19 cellular contexts compared by ENCODE assay signal in genomic region chr10:34323197-34323596, GRCh38.
A peak's percentile ranks its signal among the peaks of the same experiment; 100 is the strongest.
DNase-seq lines count a peak whose midpoint lies in the region; ATAC-seq, FAIRE-seq and TF ChIP-seq lines count a peak whose summit lies in the region.
"Had no signal": no experiment of that assay in that cellular context is flagged by ENCODE, and none has a peak within 500 bp of the region (broad histone marks: within the 10 kb centered on the region; RNA-seq: fewer than 3 reads in every experiment).

No MANE protein-coding gene starts in this region.

- H3K4me2 ChIP-seq in PC-3 (ENCODE audit: low read length) (peak overlapping the region; percentile 32), endothelial cell of umbilical vein (ENCODE audit: insufficient read depth, low read length) (no peak overlapping the region)

- H3K27me3 Mint-ChIP-seq in osteocyte (ENCODE audit: unreplicated experiment) (no peaks in the 10 kb centered on the region), progenitor cell of endocrine pancreas (no peaks in the 10 kb centered on the region)
- peaks cover 1% of the 10 kb centered on the region for H3K27me3 Mint-ChIP-seq in activated T-helper 1 cell treated with anti-CD3 and anti-CD28 coated beads, Interleukin-12 subunit alpha, Interleukin-12 subunit beta, Interleukin-2, Interleukin-4 antibody, amounts not matched to agents 30 ng/mL and 10 ng/mL and 1 ng/mL, durations not matched to agents 14 hours and 24 hours and 36 hours (ENCODE audit: insufficient read depth)

- H3K9ac ChIP-seq in PC-3 (ENCODE audit: low read length) (no peak overlapping the region), endothelial cell of umbilical vein (replicated peaks; ENCODE audit: extremely low read depth, insufficient read depth, low read length) (no peak overlapping the region)

- peaks cover 11% of the 10 kb centered on the region for H3F3A ChIP-seq in PC-3 (ENCODE audit: low read length, unreplicated experiment)

- dilution Hi-C loops in endothelial cell of umbilical vein (cut with MboI; ENCODE audit: extremely low pct_ligation_motif_present, low sequenced_read_pairs), result no loop called here

- H3K9me3 ChIP-seq in PC-3 (ENCODE audit: low read length) (no peaks in the 10 kb centered on the region), endothelial cell of umbilical vein (replicated peaks; ENCODE audit: control insufficient read depth, insufficient read depth, low read length) (no peaks in the 10 kb centered on the region)
- H3K9me3 ChIP-seq: gastrocnemius medialis, sigmoid colon had no signal

- no peaks in the 10 kb centered on the region for H3K9me3 Mint-ChIP-seq in osteocyte (ENCODE audit: unreplicated experiment)
- no peaks in the 10 kb centered on the region for H3K9me3 Mint-ChIP-seq in activated T-helper 1 cell treated with anti-CD3 and anti-CD28 coated beads, Interleukin-12 subunit alpha, Interleukin-12 subunit beta, Interleukin-2, Interleukin-4 antibody, amounts not matched to agents 30 ng/mL and 10 ng/mL and 1 ng/mL, durations not matched to agents 14 hours and 24 hours and 36 hours
- no peaks in the 10 kb centered on the region for H3K9me3 Mint-ChIP-seq in progenitor cell of endocrine pancreas (ENCODE audit: low read depth)

- peaks cover 14% of the 10 kb centered on the region for H3K36me3 Mint-ChIP-seq in osteocyte (ENCODE audit: unreplicated experiment)
- H3K36me3 Mint-ChIP-seq in activated T-helper 1 cell treated with anti-CD3 and anti-CD28 coated beads, Interleukin-12 subunit alpha, Interleukin-12 subunit beta, Interleukin-2, Interleukin-4 antibody, amounts not matched to agents 30 ng/mL and 10 ng/mL and 1 ng/mL, durations not matched to agents 14 hours and 24 hours and 36 hours (ENCODE audit: low read depth), result no peaks in the 10 kb centered on the region
- peaks cover 15% of the 10 kb centered on the region for H3K36me3 Mint-ChIP-seq in progenitor cell of endocrine pancreas (ENCODE audit: insufficient read depth)

- H3K79me2 ChIP-seq in PC-3 (ENCODE audit: low read length) (no peaks in the 10 kb centered on the region), endothelial cell of umbilical vein (ENCODE audit: control insufficient read depth, insufficient read depth, low read length) (no peaks in the 10 kb centered on the region)

- ATAC-seq in PC-3 (peak; percentile 25), HG03025 (IDR thresholded peaks at IDR 0.05; ENCODE audit: low FRiP score, unreplicated experiment) (no peak)
- ATAC-seq: gastrocnemius medialis, GM12878 had no signal

- TF ChIP-seq CTCF in PC-3 (conservative IDR thresholded peaks at IDR 0.05; ENCODE audit: low read depth, low read length) (no peak), endothelial cell of umbilical vein (IDR thresholded peaks at IDR 0.05; ENCODE audit: extremely low read depth in 1 of 2, insufficient read depth in 1 of 2, low read depth in 1 of 2, low read length in 2 of 2) (no peak), osteocyte (IDR thresholded peaks at IDR 0.05) (no peak), progenitor cell of endocrine pancreas (IDR thresholded peaks at IDR 0.05; ENCODE audit: unreplicated experiment) (no peak)

- no peaks in the 10 kb centered on the region for H3K9me1 ChIP-seq in endothelial cell of umbilical vein (replicated peaks; ENCODE audit: control insufficient read depth, extremely low read depth, insufficient read depth, low read length)

- TF ChIP-seq POLR2A in endothelial cell of umbilical vein (IDR thresholded peaks at IDR 0.05; ENCODE audit: low read depth, low read length), result no peak

- peak overlapping the region; percentile 17 for H3K27ac ChIP-seq in PC-3 (ENCODE audit: low read length)
- H3K27ac ChIP-seq in endothelial cell of umbilical vein (ENCODE audit: insufficient read depth, low read depth, low read length), result no peak overlapping the region
- H3K27ac ChIP-seq: gastrocnemius medialis, sigmoid colon, WERI-Rb-1 had no signal

- H3K4me1 ChIP-seq in PC-3 (ENCODE audit: insufficient read depth, low read length), result peaks cover 34% of the 10 kb centered on the region
- peaks cover 6% of the 10 kb centered on the region for H3K4me1 ChIP-seq in endothelial cell of umbilical vein (ENCODE audit: control insufficient read depth, extremely low read depth, insufficient read depth, low read length)

- POLR2A ChIA-PET in PC-3 (lab: Charles Lee; ENCODE audit: unreplicated experiment), result interaction anchor here (0.6 to 0.7 kb wide), 5 partner anchors 9 to 1121 kb away, joined by 3 to 7 read pairs (median 4); no protein-coding TSS in a partner anchor
- POLR2A ChIA-PET in endothelial cell of umbilical vein (lab: Charles Lee), result no interaction called here

- FAIRE-seq in endothelial cell of umbilical vein (lab: Jason Lieb, UNC), result no peak
- FAIRE-seq: GM12878, urothelium cell line had no signal

- no peaks in the 10 kb centered on the region for H3K9me2 ChIP-seq in PC-3 (replicated peaks; ENCODE audit: low read length)

- CTCF ChIA-PET in PC-3 (lab: Charles Lee) (interaction anchor here (0.6 to 1.8 kb wide), 2 partner anchors 315 to 513 kb away, joined by 4 to 9 read pairs; no protein-coding TSS in a partner anchor), endothelial cell of umbilical vein (lab: Charles Lee) (interaction anchor here (0.8 to 2.5 kb wide), 9 partner anchors 9 to 1130 kb away, joined by 3 to 10 read pairs (median 4); no protein-coding TSS in a partner anchor)

- intact Hi-C loops in PC-3 (cut with micrococcal nuclease) (no loop called here), endothelial cell of umbilical vein (cut with micrococcal nuclease) (loop anchor here (2.0 kb wide), 1 partner anchor 14 kb away; no protein-coding TSS in a partner anchor)
- intact Hi-C loops in activated T-helper 1 cell treated with anti-CD3 and anti-CD28 coated beads, Interleukin-12 subunit alpha, Interleukin-12 subunit beta, Interleukin-2, Interleukin-4 antibody, amounts not matched to agents 30 ng/mL and 10 ng/mL and 1 ng/mL, durations not matched to agents 14 hours and 24 hours and 36 hours (cut with micrococcal nuclease), result no loop called here

- H3K4me3 ChIP-seq in PC-3 (ENCODE audit: low read length), result no peak overlapping the region
- no peak overlapping the region for H3K4me3 ChIP-seq in endothelial cell of umbilical vein (replicated peaks in 1 of 3; ENCODE audit: insufficient read depth in 1 of 3, low read depth in 1 of 3, low read length in 3 of 3)
- H3K4me3 ChIP-seq: gastrocnemius medialis, GM12878, sigmoid colon had no signal

- BruUV-seq in PC-3 (replicated peaks; lab: Mats Ljungman, UMichigan) (no TSS peak), endothelial cell of umbilical vein (replicated peaks; lab: Mats Ljungman, UMichigan) (no TSS peak)

- H3K27me3 ChIP-seq in PC-3 (ENCODE audit: low read length), result no peaks in the 10 kb centered on the region
- H3K27me3 ChIP-seq in endothelial cell of umbilical vein (ENCODE audit: control insufficient read depth in 2 of 2, insufficient read depth in 2 of 2, low read length in 2 of 2), result no peaks in the 10 kb centered on the region
- H3K27me3 ChIP-seq: gastrocnemius medialis, sigmoid colon had no signal

- peak; percentile 16 for DNase-seq in GDM1 (lab: John Stamatoyannopoulos, UW)
- DNase-seq in PC-3, result peak; percentile 53
- peak; percentile 67 for DNase-seq in endothelial cell of umbilical vein (ENCODE audit: low read depth, low spot score)
- no peak for DNase-seq in osteocyte (ENCODE audit: extremely low spot score, unreplicated experiment)
- DNase-seq in RPMI8226, result no peak
- DNase-seq in activated T-helper 1 cell treated with anti-CD3 and anti-CD28 coated beads, Interleukin-12 subunit alpha, Interleukin-12 subunit beta, Interleukin-2, Interleukin-4 antibody, amounts not matched to agents 30 ng/mL and 10 ng/mL and 1 ng/mL, durations not matched to agents 14 hours and 24 hours and 36 hours (ENCODE audit: low spot score), result no peak
- no peak for DNase-seq in progenitor cell of endocrine pancreas (ENCODE audit: low spot score, unreplicated experiment)
- DNase-seq: activated effector memory CD4-positive, alpha-beta T cell treated with anti-CD3 and anti-CD28 coated beads, Interleukin-2, amount 50 U/mL, for 16 hours; aorta; gastrocnemius medialis; mesendoderm; NCI-H1436; NCI-H446 treated with DMSO at 0.1 percent for 48 hours; sigmoid colon; stimulated activated naive CD4-positive, alpha-beta T cell; WERI-Rb-1 had no signal

- H4K20me1 ChIP-seq in PC-3 (ENCODE audit: low read length), result peaks cover 4% of the 10 kb centered on the region; the same call in 1 of the 2 replicates
- H4K20me1 ChIP-seq in endothelial cell of umbilical vein (replicated peaks; ENCODE audit: control insufficient read depth, extremely low read depth, insufficient read depth, low read length), result no peaks in the 10 kb centered on the region

- no peak overlapping the region for H2AFZ ChIP-seq in PC-3 (ENCODE audit: low read length)
- H2AFZ ChIP-seq in endothelial cell of umbilical vein (ENCODE audit: low read depth, low read length), result no peak overlapping the region

- H3K4me3 Mint-ChIP-seq in osteocyte (ENCODE audit: unreplicated experiment), result no peak overlapping the region
- H3K4me3 Mint-ChIP-seq in activated T-helper 1 cell treated with anti-CD3 and anti-CD28 coated beads, Interleukin-12 subunit alpha, Interleukin-12 subunit beta, Interleukin-2, Interleukin-4 antibody, amounts not matched to agents 30 ng/mL and 10 ng/mL and 1 ng/mL, durations not matched to agents 14 hours and 24 hours and 36 hours, result no peak overlapping the region
- no peak overlapping the region for H3K4me3 Mint-ChIP-seq in progenitor cell of endocrine pancreas (ENCODE audit: low read depth)

- peaks cover 24% of the 10 kb centered on the region for H3K4me1 Mint-ChIP-seq in osteocyte (ENCODE audit: unreplicated experiment)
- no peaks in the 10 kb centered on the region for H3K4me1 Mint-ChIP-seq in activated T-helper 1 cell treated with anti-CD3 and anti-CD28 coated beads, Interleukin-12 subunit alpha, Interleukin-12 subunit beta, Interleukin-2, Interleukin-4 antibody, amounts not matched to agents 30 ng/mL and 10 ng/mL and 1 ng/mL, durations not matched to agents 14 hours and 24 hours and 36 hours (ENCODE audit: low read depth)
- peaks cover 20% of the 10 kb centered on the region for H3K4me1 Mint-ChIP-seq in progenitor cell of endocrine pancreas (ENCODE audit: low read depth)

- peak overlapping the region; percentile 70 for H3K27ac Mint-ChIP-seq in osteocyte (ENCODE audit: unreplicated experiment)
- H3K27ac Mint-ChIP-seq in activated T-helper 1 cell treated with anti-CD3 and anti-CD28 coated beads, Interleukin-12 subunit alpha, Interleukin-12 subunit beta, Interleukin-2, Interleukin-4 antibody, amounts not matched to agents 30 ng/mL and 10 ng/mL and 1 ng/mL, durations not matched to agents 14 hours and 24 hours and 36 hours, result no peak overlapping the region
- H3K27ac Mint-ChIP-seq in progenitor cell of endocrine pancreas, result no peak overlapping the region

- H3K36me3 ChIP-seq in PC-3 (ENCODE audit: low read depth, low read length) (no peaks in the 10 kb centered on the region), endothelial cell of umbilical vein (ENCODE audit: control insufficient read depth in 2 of 2, extremely low read depth in 1 of 2, insufficient read depth in 2 of 2, low read length in 2 of 2) (no peaks in the 10 kb centered on the region)
- H3K36me3 ChIP-seq: gastrocnemius medialis, WERI-Rb-1 had no signal

TF ChIP-seq in endothelial cell of umbilical vein, 7 proteins besides CTCF, POLR2A, EP300 and RAD21 (continues in another document):
- TF ChIP-seq MAX (IDR thresholded peaks at IDR 0.05; ENCODE audit: insufficient read depth, insufficient read length), result no peak

Comparison
In these comparisons a context has a peak if more than half of its experiments do, and no peak if none do; other contexts are left out.
1. DNase-seq: peak in GDM1 (single experiment), PC-3 (single experiment) and endothelial cell of umbilical vein (single experiment); none in osteocyte (single experiment), RPMI8226 (single experiment), activated T-helper 1 cell treated with anti-CD3 and anti-CD28 coated beads, Interleukin-12 subunit alpha, Interleukin-12 subunit beta, Interleukin-2, Interleukin-4 antibody, amounts not matched to agents 30 ng/mL and 10 ng/mL and 1 ng/mL, durations not matched to agents 14 hours and 24 hours and 36 hours (single experiment) and progenitor cell of endocrine pancreas (single experiment).